In the genomic region with DNA sequence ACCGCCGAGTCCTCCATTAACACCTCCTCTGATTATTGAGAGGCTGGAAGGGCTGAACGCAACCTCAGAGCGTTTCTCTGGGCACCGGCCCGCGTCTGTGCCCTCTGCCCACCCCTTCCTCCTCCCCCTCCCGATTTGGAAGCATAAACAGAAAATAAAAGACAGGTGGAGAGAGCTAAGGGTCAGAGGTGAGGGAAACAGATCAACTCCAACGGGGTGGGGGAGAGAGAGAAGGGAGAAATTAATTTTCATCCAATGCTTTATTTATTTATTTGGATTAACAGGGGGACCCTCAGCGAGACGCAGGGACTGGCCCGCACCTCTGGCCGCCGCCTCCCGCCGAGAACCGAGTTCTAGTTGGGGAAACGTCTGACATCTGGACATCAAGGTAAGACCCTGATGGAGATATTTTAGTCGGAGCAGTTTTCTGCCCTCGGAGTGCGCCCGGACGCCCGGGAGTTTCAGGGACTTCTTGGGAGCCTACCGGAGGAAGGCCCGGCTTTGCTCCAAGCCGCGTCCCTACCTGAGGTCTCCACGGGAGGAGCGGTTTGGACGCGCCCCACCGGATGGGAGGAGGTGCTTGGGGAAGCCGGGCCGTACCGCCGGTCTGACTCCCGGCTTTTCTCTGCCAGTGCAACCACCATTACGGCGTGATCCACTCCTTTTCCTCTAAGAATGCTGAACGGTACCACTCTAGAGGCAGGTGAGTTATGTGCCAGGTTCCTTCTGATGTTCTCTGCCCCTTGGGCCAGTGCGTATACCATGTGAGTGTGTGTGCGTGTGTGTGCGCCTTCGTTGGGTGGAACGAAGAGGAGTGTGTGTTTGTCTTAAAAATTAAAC, we compare ENCODE assay signal across 9 cellular contexts. TPM values are rescaled to one million over a fixed set of nuclear protein-coding genes. Genes with fewer than 3 reads are reported as not detected.
DNase-seq lines count a peak whose midpoint lies in the region; ATAC-seq and TF ChIP-seq lines count a peak whose summit lies in the region.
"Had no signal": no experiment of that assay in that cellular context is flagged by ENCODE, and none has a peak within 500 bp of the region (broad histone marks: within the 10 kb centered on the region; RNA-seq: fewer than 3 reads in every experiment).

No MANE protein-coding gene starts in this region.

- no peaks in the 10 kb centered on the region for H3K9me3 ChIP-seq in prostate gland

- ATAC-seq in HG03095 (IDR thresholded peaks at IDR 0.05; ENCODE audit: unreplicated experiment): no peak

- TF ChIP-seq CTCF in GM13976 (IDR thresholded peaks at IDR 0.05; ENCODE audit: borderline replicate concordance, control extremely low read depth, extremely low read depth, insufficient read depth, missing control alignments): no peak
- TF ChIP-seq CTCF in prostate gland (IDR thresholded peaks at IDR 0.05): no peak

- peak; percentile 29 for DNase-seq in ACHN
- DNase-seq in GM13976 (ENCODE audit: low spot score): peak; percentile 31
- peak; percentile 45 to 50 for DNase-seq in activated T-cell treated with anti-CD3 and anti-CD28 coated beads, Interleukin-2, amount 50 U/mL, for 48 hours
- peak; percentile 54 for DNase-seq in islet precursor cell
- no peak for DNase-seq in NCI-H2171 treated with DMSO at 0.1 percent for 48 hours (lab: John Stamatoyannopoulos, UW)
- no peak for DNase-seq in prostate gland (ENCODE audit: low spot score)
- no peak for DNase-seq in activated effector memory CD4-positive, alpha-beta T cell treated with Interleukin-2 at 50 U/mL for 16 hours

- in situ Hi-C loops in ACHN (cut with HindIII; ENCODE audit: low pct_ligation_motif_present, low pct_unique_long_range_greater_than_20kb, low sequenced_read_pairs): no loop called here
- in situ Hi-C loops in GM13976 (cut with MboI; ENCODE audit: low sequenced_read_pairs, unreplicated experiment): no loop called here

- H3K36me3 ChIP-seq in prostate gland: no peaks in the 10 kb centered on the region

- WGBS in prostate gland: 2% methylated on average over 42 of the region's 46 CpGs

- intact Hi-C loops in prostate gland (cut with DNase I): no loop called here

- peaks cover 3% of the 10 kb centered on the region for H3K4me1 ChIP-seq in prostate gland (replicated peaks)

- no peak overlapping the region for H3K4me3 ChIP-seq in prostate gland

- no peak for TF ChIP-seq POLR2A in prostate gland (IDR thresholded peaks at IDR 0.05)

- H3K27ac ChIP-seq in prostate gland: no peak overlapping the region

- peaks cover 58% of the 10 kb centered on the region for H3K27me3 ChIP-seq in prostate gland (replicated peaks; ENCODE audit: insufficient read depth)

RNA-seq across cellular contexts. Expression of a gene that starts 5.1 kb away (rescaled TPM):
- 1 to 10 TPM in 1 of 2 donors, not detected in 1; 5.7 TPM for total RNA-seq in prostate gland
- total RNA-seq: epithelial cell of proximal tubule had no signal

RNA-seq across cellular contexts. Expression of a gene that starts 9.6 kb away (rescaled TPM):
- 10 to 100 TPM in 1 of 2 donors, 1 to 10 TPM in 1; 3.9 to 13.2 TPM for total RNA-seq in prostate gland

Comparison
In these comparisons a context has a peak if more than half of its experiments do, and no peak if none do; other contexts are left out.
1. DNase-seq: peak in ACHN (single experiment), GM13976 (single experiment), activated T-cell treated with anti-CD3 and anti-CD28 coated beads, Interleukin-2, amount 50 U/mL, for 48 hours (2 of 2) and islet precursor cell (single experiment); none in NCI-H2171 treated with DMSO at 0.1 percent for 48 hours (single experiment), prostate gland (single experiment) and activated effector memory CD4-positive, alpha-beta T cell treated with Interleukin-2 at 50 U/mL for 16 hours (single experiment).